In genomic region chr2:134932864-134933526, GRCh38 we compare ENCODE assay signal across 13 cellular contexts. TPM values are rescaled to one million over a fixed set of nuclear protein-coding genes. Genes with fewer than 3 reads are reported as not detected.
A peak's percentile ranks its signal among the peaks of the same experiment; 100 is the strongest.
DNase-seq lines count a peak whose midpoint lies in the region; ATAC-seq and TF ChIP-seq lines count a peak whose summit lies in the region.
"Had no signal": no experiment of that assay in that cellular context is flagged by ENCODE, and none has a peak within 500 bp of the region (broad histone marks: within the 10 kb centered on the region; RNA-seq: fewer than 3 reads in every experiment).

No MANE protein-coding gene starts in this region.

- peak overlapping the region; percentile 40 for H3K27ac Mint-ChIP-seq in activated T-cell treated with anti-CD3 and anti-CD28 coated beads, Interleukin-2, amount 50 U/mL, for 72 hours
- H3K27ac Mint-ChIP-seq in activated naive CD8-positive, alpha-beta T cell treated with anti-CD3 and anti-CD28 coated beads for 36 hours: peak overlapping the region; percentile 16
- peak overlapping the region; percentile 60 for H3K27ac Mint-ChIP-seq in stimulated activated naive B cell treated with anti-CD40 and anti-IgM and Interleukin-4, amounts not matched to agents 10 μg/mL and 1 μg/mL and 100 μg/mL, for 72 hours

- intact Hi-C loops in lower lobe of right lung (cut with DNase I): no loop called here

- no peak overlapping the region for H3K27ac ChIP-seq in lower lobe of right lung
- H3K27ac ChIP-seq: SK-N-MC had no signal

- H3K4me1 Mint-ChIP-seq in activated T-cell treated with anti-CD3 and anti-CD28 coated beads, Interleukin-2, amount 50 U/mL, for 72 hours (ENCODE audit: low read depth): peaks cover 46% of the 10 kb centered on the region
- H3K4me1 Mint-ChIP-seq in activated naive CD8-positive, alpha-beta T cell treated with anti-CD3 and anti-CD28 coated beads for 36 hours: peaks cover 47% of the 10 kb centered on the region
- peaks cover 30 to 69% of the 10 kb centered on the region in 2 donors for H3K4me1 Mint-ChIP-seq in stimulated activated naive B cell treated with anti-CD40 and anti-IgM and Interleukin-4, amounts not matched to agents 10 μg/mL and 1 μg/mL and 100 μg/mL, for 72 hours

- no peak for DNase-seq in activated T-cell treated with anti-CD3 and anti-CD28 coated beads, Interleukin-2, amount 50 U/mL, for 72 hours
- DNase-seq in activated T-cell treated with anti-CD3 and anti-CD28 coated beads, Interleukin-2, amount 50 U/mL, for 1 hour: no peak
- DNase-seq in activated naive CD8-positive, alpha-beta T cell treated with anti-CD3 and anti-CD28 coated beads for 36 hours: no peak
- DNase-seq in lower lobe of right lung (no peak), SHP77 (lab: John Stamatoyannopoulos, UW) (no peak), hepatic stellate cell (ENCODE audit: low spot score) (no peak), NCI-H2227 treated with DMSO at 0.1 percent for 48 hours (lab: John Stamatoyannopoulos, UW) (no peak)
- DNase-seq in stimulated activated naive B cell treated with anti-CD40 and anti-IgM and Interleukin-4, amounts not matched to agents 10 μg/mL and 1 μg/mL and 100 μg/mL, for 72 hours: no peak
- DNase-seq: effector CD4-positive, alpha-beta T cell; GF-D8; NCI-H1105; nucleus accumbens had no signal

- no peaks in the 10 kb centered on the region for H3K9me3 ChIP-seq in lower lobe of right lung

- TF ChIP-seq CTCF in lower lobe of right lung (IDR thresholded peaks at IDR 0.05): no peak

- H3K36me3 ChIP-seq in lower lobe of right lung: peaks cover 16% of the 10 kb centered on the region

- peaks cover 0 to 11% of the 10 kb centered on the region in 2 donors for H3K36me3 Mint-ChIP-seq in activated T-cell treated with anti-CD3 and anti-CD28 coated beads, Interleukin-2, amount 50 U/mL, for 72 hours (ENCODE audit: insufficient read depth in 2 of 2)
- H3K36me3 Mint-ChIP-seq in activated naive CD8-positive, alpha-beta T cell treated with anti-CD3 and anti-CD28 coated beads for 36 hours: peaks cover 33% of the 10 kb centered on the region
- H3K36me3 Mint-ChIP-seq in stimulated activated naive B cell treated with anti-CD40 and anti-IgM and Interleukin-4, amounts not matched to agents 10 μg/mL and 1 μg/mL and 100 μg/mL, for 72 hours: peaks cover 23 to 41% of the 10 kb centered on the region in 2 donors

- no peaks in the 10 kb centered on the region for H3K9me3 Mint-ChIP-seq in activated T-cell treated with anti-CD3 and anti-CD28 coated beads, Interleukin-2, amount 50 U/mL, for 72 hours
- H3K9me3 Mint-ChIP-seq in activated naive CD8-positive, alpha-beta T cell treated with anti-CD3 and anti-CD28 coated beads for 36 hours: no peaks in the 10 kb centered on the region
- H3K9me3 Mint-ChIP-seq in stimulated activated naive B cell treated with anti-CD40 and anti-IgM and Interleukin-4, amounts not matched to agents 10 μg/mL and 1 μg/mL and 100 μg/mL, for 72 hours: peaks cover 0 to 1% of the 10 kb centered on the region in 2 donors

- no peaks in the 10 kb centered on the region for H3K27me3 Mint-ChIP-seq in activated T-cell treated with anti-CD3 and anti-CD28 coated beads, Interleukin-2, amount 50 U/mL, for 72 hours (ENCODE audit: low read depth)
- no peaks in the 10 kb centered on the region for H3K27me3 Mint-ChIP-seq in activated naive CD8-positive, alpha-beta T cell treated with anti-CD3 and anti-CD28 coated beads for 36 hours
- no peaks in the 10 kb centered on the region for H3K27me3 Mint-ChIP-seq in stimulated activated naive B cell treated with anti-CD40 and anti-IgM and Interleukin-4, amounts not matched to agents 10 μg/mL and 1 μg/mL and 100 μg/mL, for 72 hours

- peaks cover 48% of the 10 kb centered on the region for H3K4me1 ChIP-seq in lower lobe of right lung

- H3K27me3 ChIP-seq in lower lobe of right lung (ENCODE audit: low read depth): no peaks in the 10 kb centered on the region

- no peak overlapping the region for H3K4me3 ChIP-seq in lower lobe of right lung
- H3K4me3 ChIP-seq: SK-N-MC had no signal

- H3K4me3 Mint-ChIP-seq in activated T-cell treated with anti-CD3 and anti-CD28 coated beads, Interleukin-2, amount 50 U/mL, for 72 hours: no peak overlapping the region
- peak overlapping the region; percentile 41 for H3K4me3 Mint-ChIP-seq in activated naive CD8-positive, alpha-beta T cell treated with anti-CD3 and anti-CD28 coated beads for 36 hours
- no peak overlapping the region for H3K4me3 Mint-ChIP-seq in stimulated activated naive B cell treated with anti-CD40 and anti-IgM and Interleukin-4, amounts not matched to agents 10 μg/mL and 1 μg/mL and 100 μg/mL, for 72 hours

- no peak for ATAC-seq in activated T-cell treated with anti-CD3 and anti-CD28 coated beads, Interleukin-2, amount 50 U/mL, for 72 hours (replicated peaks in 1 of 2)
- ATAC-seq in lower lobe of right lung: peak; percentile 56 to 87
- ATAC-seq in stimulated activated naive B cell treated with anti-CD40 and anti-IgM and Interleukin-4, amounts not matched to agents 10 μg/mL and 1 μg/mL and 100 μg/mL, for 72 hours (replicated peaks): no peak

RNA-seq across cellular contexts. Expression of gene CCNT2, which starts 14.4 kb away (rescaled TPM):
- 10 to 100 TPM; 37.8 to 44.0 TPM for total RNA-seq in activated T-cell treated with anti-CD3 and anti-CD28 coated beads, Interleukin-2, amount 50 U/mL, for 72 hours
- total RNA-seq in activated naive CD8-positive, alpha-beta T cell treated with anti-CD3 and anti-CD28 coated beads for 36 hours: 10 to 100 TPM; 28.3 to 29.1 TPM
- total RNA-seq in lower lobe of right lung: 44.0 TPM

Comparison
In these comparisons a context has a peak if more than half of its experiments do, and no peak if none do; other contexts are left out.
1. ATAC-seq: peak in lower lobe of right lung (2 of 2); none in activated T-cell treated with anti-CD3 and anti-CD28 coated beads, Interleukin-2, amount 50 U/mL, for 72 hours (0 of 2) and stimulated activated naive B cell treated with anti-CD40 and anti-IgM and Interleukin-4, amounts not matched to agents 10 μg/mL and 1 μg/mL and 100 μg/mL, for 72 hours (0 of 2).
2. Peak in every context shown above with its lines, with median percentiles within 50 percentile points of each other: H3K27ac Mint-ChIP-seq.